Comparison of ENCODE assay signal across 8 cellular contexts in genomic region chr12:116534341-116535121, GRCh38. TPM values are rescaled to one million over a fixed set of nuclear protein-coding genes. Genes with fewer than 3 reads are reported as not detected.
DNase-seq lines count a peak whose midpoint lies in the region; ATAC-seq and TF ChIP-seq lines count a peak whose summit lies in the region.

No MANE protein-coding gene starts in this region.

- POLR2A ChIA-PET in Caco-2 (lab: Charles Lee) (no interaction called here), MCF 10A (lab: Yijun Ruan, JAX) (interaction anchor here (1.5 kb wide), 2 partner anchors 9 to 128 kb away, joined by 3 to 8 read pairs; no protein-coding TSS in a partner anchor)

- H3K4me1 Mint-ChIP-seq in Caco-2 (ENCODE audit: low read depth, unreplicated experiment) (peaks cover 19% of the 10 kb centered on the region), MCF 10A (ENCODE audit: insufficient read depth, unreplicated experiment) (peaks cover 12% of the 10 kb centered on the region)

- DNase-seq in Caco-2 (no peak), NAMALWA (ENCODE audit: low spot score) (peak; percentile 6), MCF 10A (ENCODE audit: unreplicated experiment) (no peak), right lobe of liver (peak in 1 of 3 donors; percentile 33), thyroid gland (peak; percentile 13 to 18), NCI-H1436 treated with DMSO at 0.1 percent for 48 hours (lab: John Stamatoyannopoulos, UW) (no peak)

- WGBS in right lobe of liver (ENCODE audit: insufficient coverage, low coverage, low lambda C conversion rate, missing lambda C conversion rate): 16% methylated on average over 24 of the region's 27 CpGs
- 38 to 41% methylated on average over 26 to 27 of the region's 27 CpGs for WGBS in thyroid gland, 2 donors

- H3K4me3 Mint-ChIP-seq in Caco-2 (ENCODE audit: unreplicated experiment): peak overlapping the region; percentile 78
- H3K4me3 Mint-ChIP-seq in MCF 10A (ENCODE audit: unreplicated experiment): peak overlapping the region; percentile 68

- ATAC-seq in right lobe of liver (peak; percentile 10 to 27 (median 16)), GM19035 (IDR thresholded peaks at IDR 0.05; ENCODE audit: unreplicated experiment) (no peak), HG02938 (IDR thresholded peaks at IDR 0.05; ENCODE audit: unreplicated experiment) (no peak)

- peaks cover 22% of the 10 kb centered on the region for H3K4me1 ChIP-seq in Caco-2
- H3K4me1 ChIP-seq in right lobe of liver: peaks cover 0 to 16% (median 4%) of the 10 kb centered on the region in 4 donors
- peaks cover 13 to 28% of the 10 kb centered on the region in 2 donors for H3K4me1 ChIP-seq in thyroid gland

- no peak overlapping the region for H3K27ac Mint-ChIP-seq in Caco-2 (ENCODE audit: unreplicated experiment)
- peak overlapping the region; percentile 1 for H3K27ac Mint-ChIP-seq in MCF 10A (ENCODE audit: low read depth, unreplicated experiment)

- CTCF ChIA-PET in Caco-2 (lab: Charles Lee): no interaction called here
- CTCF ChIA-PET in MCF 10A (lab: Yijun Ruan, JAX): no interaction called here

- no peaks in the 10 kb centered on the region for H3K36me3 ChIP-seq in Caco-2 (ENCODE audit: control insufficient read depth, insufficient read depth, low read length)
- H3K36me3 ChIP-seq in right lobe of liver: no peaks in the 10 kb centered on the region
- H3K36me3 ChIP-seq in thyroid gland: no peaks in the 10 kb centered on the region

- H3K27me3 Mint-ChIP-seq in Caco-2 (ENCODE audit: insufficient read depth, unreplicated experiment) (no peaks in the 10 kb centered on the region), MCF 10A (ENCODE audit: insufficient read depth, unreplicated experiment) (no peaks in the 10 kb centered on the region)

- TSS peak; percentile 43 for BruUV-seq in Caco-2 (replicated peaks; lab: Mats Ljungman, UMichigan)
- no TSS peak for BruUV-seq in MCF 10A (replicated peaks; lab: Mats Ljungman, UMichigan)

- peak overlapping the region; percentile 65 for H3K4me3 ChIP-seq in Caco-2 (ENCODE audit: low read depth, low read length)
- peak overlapping the region; percentile 48 to 52 (median 51) for H3K4me3 ChIP-seq in right lobe of liver
- H3K4me3 ChIP-seq in thyroid gland (replicated peaks in 1 of 3): peak overlapping the region in 2 of 3 donors; percentile 43 to 44

- intact Hi-C loops in Caco-2 (cut with micrococcal nuclease; ENCODE audit: unreplicated experiment) (no loop called here), MCF 10A (cut with micrococcal nuclease) (no loop called here), right lobe of liver (cut with DNase I) (no loop called here), thyroid gland (cut with DNase I) (no loop called here)

- H3K9me3 Mint-ChIP-seq in Caco-2 (ENCODE audit: unreplicated experiment): no peaks in the 10 kb centered on the region
- H3K9me3 Mint-ChIP-seq in MCF 10A (ENCODE audit: unreplicated experiment): no peaks in the 10 kb centered on the region

- H3K27me3 ChIP-seq in Caco-2 (replicated peaks; ENCODE audit: control insufficient read depth, insufficient read depth, low read length) (no peaks in the 10 kb centered on the region), right lobe of liver (no peaks in the 10 kb centered on the region), thyroid gland (no peaks in the 10 kb centered on the region)

- H3K9me3 ChIP-seq in Caco-2 (no peaks in the 10 kb centered on the region), right lobe of liver (no peaks in the 10 kb centered on the region), thyroid gland (no peaks in the 10 kb centered on the region)

- H3K27ac ChIP-seq in right lobe of liver (no peak overlapping the region), thyroid gland (peak overlapping the region; percentile 44 to 78 (median 60))

- H3K36me3 Mint-ChIP-seq in Caco-2 (ENCODE audit: insufficient read depth, unreplicated experiment) (no peaks in the 10 kb centered on the region), MCF 10A (ENCODE audit: insufficient read depth, unreplicated experiment) (no peaks in the 10 kb centered on the region)

- TF ChIP-seq POLR2A in right lobe of liver (IDR thresholded peaks at IDR 0.05) (no peak), thyroid gland (IDR thresholded peaks at IDR 0.05) (no peak)

- TF ChIP-seq CTCF in Caco-2 (IDR thresholded peaks at IDR 0.05; ENCODE audit: insufficient read depth in 1 of 2, low read depth in 1 of 2, low read length in 1 of 2, severe bottlenecking in 1 of 2, unreplicated experiment in 1 of 2) (no peak), MCF 10A (IDR thresholded peaks at IDR 0.05; ENCODE audit: unreplicated experiment) (no peak), right lobe of liver (IDR thresholded peaks at IDR 0.05) (no peak), thyroid gland (IDR thresholded peaks at IDR 0.05) (no peak)

RNA-seq across cellular contexts. Expression of gene MAP1LC3B2, which starts 24.6 kb away (rescaled TPM):
- total RNA-seq in Caco-2 (2022) (1.8 TPM in 1 of 2 replicates, not detected in the other), MCF 10A (2022) (3.4 and 5.1 TPM in 2 replicates), right lobe of liver (1 to 10 TPM in 1 of 6 experiments, under 1 TPM in 2, not detected in 3; 0.59 to 1.0 (median 0.70) TPM), thyroid gland (1 to 10 TPM in 1 of 4 donors, not detected in 3; 1.6 TPM)

Comparison
In these comparisons a context has a peak if more than half of its experiments do, and no peak if none do; other contexts are left out.
1. DNase-seq: peak in NAMALWA (single experiment) and thyroid gland (2 of 2); none in Caco-2 (0 of 2), MCF 10A (single experiment) and NCI-H1436 treated with DMSO at 0.1 percent for 48 hours (single experiment).
2. ATAC-seq: peak in right lobe of liver (4 of 4); none in GM19035 (single experiment) and HG02938 (single experiment).
3. H3K27ac ChIP-seq: peak in thyroid gland (3 of 3); none in right lobe of liver (0 of 3).
4. Peak in every context shown above with its lines, with median percentiles within 50 percentile points of each other: H3K4me3 ChIP-seq.